1 cellular context compared by ENCODE assay signal in genomic region chr10:44457259-44457658, GRCh38.
TF ChIP-seq lines count a peak whose summit lies in the region.

No MANE protein-coding gene starts in this region.

TF ChIP-seq in HepG2, 621 proteins besides CTCF, POLR2A, EP300 and RAD21:
- TF ChIP-seq LRRFIP1 (CRISPR knock-in tag; conservative IDR thresholded peaks at IDR 0.05): no peak
- peak; percentile 26; the same call in 1 of the 2 replicates for TF ChIP-seq ATF7 (IDR thresholded peaks at IDR 0.05)
- no peak for TF ChIP-seq ATF7 (CRISPR knock-in tag; IDR thresholded peaks at IDR 0.05)
- TF ChIP-seq MBD4 (IDR thresholded peaks at IDR 0.05; ENCODE audit: borderline replicate concordance, low read length): no peak
TF ChIP-seq in HepG2: peak in this region for 1.
